Comparison of ENCODE assay signal across 21 cellular contexts in genomic region chr3:123755085-123755484, GRCh38.
A peak's percentile ranks its signal among the peaks of the same experiment; 100 is the strongest.
DNase-seq lines count a peak whose midpoint lies in the region; ATAC-seq, FAIRE-seq and TF ChIP-seq lines count a peak whose summit lies in the region.
"Had no signal": no experiment of that assay in that cellular context is flagged by ENCODE, and none has a peak within 500 bp of the region (broad histone marks: within the 10 kb centered on the region; RNA-seq: fewer than 3 reads in every experiment).

No MANE protein-coding gene starts in this region.

- peak; percentile 45 for FAIRE-seq in GM19239 (lab: Jason Lieb, UNC)

- H3K9ac ChIP-seq in liver (ENCODE audit: low read depth in 1 of 2, low read length in 2 of 2) = no peak overlapping the region
- H3K9ac ChIP-seq in stomach smooth muscle (ENCODE audit: low read length in 2 of 2) = no peak overlapping the region

- peak; percentile 63 to 70 for TF ChIP-seq RAD21 in liver (IDR thresholded peaks at IDR 0.05)

- intact Hi-C loops in body of pancreas (cut with DNase I) = no loop called here

- no peak for DNase-seq in GM19239 (ENCODE audit: insufficient read length, low spot score)
- DNase-seq in body of pancreas = peak; percentile 84 to 94 (median 92)
- DNase-seq in NCI-H82 (lab: John Stamatoyannopoulos, UW) = no peak
- DNase-seq in activated T-cell treated with anti-CD3 and anti-CD28 coated beads for 4 hours = no peak
- DNase-seq: activated CD8-positive, alpha-beta memory T cell treated with anti-CD3 and anti-CD28 coated beads, Interleukin-2, amount 50 U/mL, for 4 hours; activated naive CD4-positive, alpha-beta T cell treated with Interleukin-2 at 50 U/mL for 16 hours; BE2C; cortex of kidney; DND-41; immature natural killer cell; Kasumi-1; NCI-H1417 treated with DMSO at 0.1 percent for 48 hours; NCI-H345; occipital lobe; T-helper 17 cell; tibial artery had no signal

- H3K27ac ChIP-seq in body of pancreas (peak overlapping the region; percentile 11 to 76 (median 72)), liver (ENCODE audit: low read depth in 1 of 2, low read length in 2 of 2) (peak overlapping the region; percentile 61 to 71), stomach smooth muscle (ENCODE audit: low read length) (peak overlapping the region; percentile 41)

- WGBS in body of pancreas, 2 donors = 10 to 14% methylated on average over 3 of the region's 3 CpGs
- 21% methylated on average over 3 of the region's 3 CpGs for WGBS in liver

- H3K9me3 ChIP-seq in body of pancreas (no peaks in the 10 kb centered on the region), liver (ENCODE audit: control insufficient read depth in 4 of 4, low read length in 3 of 4) (no peaks in the 10 kb centered on the region), stomach smooth muscle (ENCODE audit: control insufficient read depth in 2 of 2, low read length in 2 of 2) (no peaks in the 10 kb centered on the region)
- H3K9me3 ChIP-seq: BE2C, tibial artery had no signal

- H3K27me3 ChIP-seq in body of pancreas (no peaks in the 10 kb centered on the region), liver (ENCODE audit: control insufficient read depth in 4 of 4, insufficient read depth in 4 of 4, low read length in 3 of 4) (no peaks in the 10 kb centered on the region), stomach smooth muscle (ENCODE audit: control insufficient read depth in 1 of 2, insufficient read depth in 2 of 2, low read length in 2 of 2) (no peaks in the 10 kb centered on the region)
- H3K27me3 ChIP-seq: BE2C, tibial artery had no signal

- ATAC-seq in body of pancreas (peak; percentile 97), GM19467 (IDR thresholded peaks at IDR 0.05; ENCODE audit: unreplicated experiment) (no peak), GM21515 (IDR thresholded peaks at IDR 0.05; ENCODE audit: unreplicated experiment) (no peak)
- ATAC-seq: activated CD4-positive, CD25-positive, alpha-beta regulatory T cell treated with anti-CD3 and anti-CD28 coated beads, Interleukin-2, amount 50 U/mL, for 24 hours; T-helper 17 cell had no signal

- H3K4me1 ChIP-seq in body of pancreas = peaks cover 51% of the 10 kb centered on the region
- peaks cover 28 to 90% (median 75%) of the 10 kb centered on the region in 4 donors for H3K4me1 ChIP-seq in liver (ENCODE audit: control insufficient read depth in 4 of 4, insufficient read depth in 4 of 4, low read length in 3 of 4)
- peaks cover 45% of the 10 kb centered on the region for H3K4me1 ChIP-seq in stomach smooth muscle (ENCODE audit: control insufficient read depth, insufficient read depth, low read length)
- H3K4me1 ChIP-seq: BE2C had no signal

- no peak overlapping the region for H3K4me3 ChIP-seq in body of pancreas
- H3K4me3 ChIP-seq in liver (ENCODE audit: low read depth in 1 of 3, low read length in 3 of 3) = peak overlapping the region in 1 of 3 donors; percentile 12
- H3K4me3 ChIP-seq in stomach smooth muscle (ENCODE audit: low read length in 2 of 2) = no peak overlapping the region
- H3K4me3 ChIP-seq: tibial artery had no signal

- no peak for TF ChIP-seq POLR2A in body of pancreas (IDR thresholded peaks at IDR 0.05)

- TF ChIP-seq CTCF in body of pancreas (IDR thresholded peaks at IDR 0.05) (peak in 4 of 7 experiments; percentile 23 to 32 (median 28)), liver (IDR thresholded peaks at IDR 0.05; ENCODE audit: low read depth, low read length, missing input control) (no peak)

- H3K36me3 ChIP-seq in body of pancreas (replicated peaks in 1 of 2; ENCODE audit: insufficient read depth in 1 of 2, low read depth in 2 of 2) (no peaks in the 10 kb centered on the region), liver (ENCODE audit: control insufficient read depth in 4 of 4, insufficient read depth in 3 of 4, low read depth in 1 of 4, low read length in 3 of 4) (no peaks in the 10 kb centered on the region), stomach smooth muscle (ENCODE audit: control insufficient read depth in 2 of 2, insufficient read depth in 2 of 2, low read length in 2 of 2) (no peaks in the 10 kb centered on the region)
- H3K36me3 ChIP-seq: BE2C, tibial artery had no signal

TF ChIP-seq in liver, 16 proteins besides CTCF, POLR2A, EP300 and RAD21:
- TF ChIP-seq HNF4G (IDR thresholded peaks at IDR 0.05) = peak; percentile 53
- TF ChIP-seq, protein P1, sequence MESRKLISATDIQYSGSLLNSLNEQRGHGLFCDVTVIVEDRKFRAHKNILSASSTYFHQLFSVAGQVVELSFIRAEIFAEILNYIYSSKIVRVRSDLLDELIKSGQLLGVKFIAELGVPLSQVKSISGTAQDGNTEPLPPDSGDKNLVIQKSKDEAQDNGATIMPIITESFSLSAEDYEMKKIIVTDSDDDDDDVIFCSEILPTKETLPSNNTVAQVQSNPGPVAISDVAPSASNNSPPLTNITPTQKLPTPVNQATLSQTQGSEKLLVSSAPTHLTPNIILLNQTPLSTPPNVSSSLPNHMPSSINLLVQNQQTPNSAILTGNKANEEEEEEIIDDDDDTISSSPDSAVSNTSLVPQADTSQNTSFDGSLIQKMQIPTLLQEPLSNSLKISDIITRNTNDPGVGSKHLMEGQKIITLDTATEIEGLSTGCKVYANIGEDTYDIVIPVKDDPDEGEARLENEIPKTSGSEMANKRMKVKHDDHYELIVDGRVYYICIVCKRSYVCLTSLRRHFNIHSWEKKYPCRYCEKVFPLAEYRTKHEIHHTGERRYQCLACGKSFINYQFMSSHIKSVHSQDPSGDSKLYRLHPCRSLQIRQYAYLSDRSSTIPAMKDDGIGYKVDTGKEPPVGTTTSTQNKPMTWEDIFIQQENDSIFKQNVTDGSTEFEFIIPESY (IDR thresholded peaks at IDR 0.05) = peak; percentile 73
- TF ChIP-seq HNF4A (conservative IDR thresholded peaks at IDR 0.05) = peak; percentile 77 to 78
- peak in 1 of 2 donors; percentile 36 for TF ChIP-seq EGR1 (IDR thresholded peaks at IDR 0.05; ENCODE audit: low read depth in 2 of 2)
- peak; percentile 23 for TF ChIP-seq FOXA2 (IDR thresholded peaks at IDR 0.05)
- peak; percentile 72 for TF ChIP-seq REST (IDR thresholded peaks at IDR 0.05)
- TF ChIP-seq GABPA (IDR thresholded peaks at IDR 0.05 in 1 of 2, conservative IDR thresholded peaks at IDR 0.05 in 1 of 2) = peak in 1 of 2 donors; percentile 23
- TF ChIP-seq SP1 (IDR thresholded peaks at IDR 0.05) = peak; percentile 92
- no peak for TF ChIP-seq NR2F2 (IDR thresholded peaks at IDR 0.05)
- peak; percentile 34 for TF ChIP-seq TAF1 (conservative IDR thresholded peaks at IDR 0.05)
- peak; percentile 73 for TF ChIP-seq MAX (IDR thresholded peaks at IDR 0.05)
- TF ChIP-seq JUND (IDR thresholded peaks at IDR 0.05) = peak; percentile 43 to 45
- TF ChIP-seq, protein P2, sequence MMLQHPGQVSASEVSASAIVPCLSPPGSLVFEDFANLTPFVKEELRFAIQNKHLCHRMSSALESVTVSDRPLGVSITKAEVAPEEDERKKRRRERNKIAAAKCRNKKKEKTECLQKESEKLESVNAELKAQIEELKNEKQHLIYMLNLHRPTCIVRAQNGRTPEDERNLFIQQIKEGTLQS (IDR thresholded peaks at IDR 0.05) = no peak
- TF ChIP-seq FOXA1 (IDR thresholded peaks at IDR 0.05) = peak; percentile 36
- TF ChIP-seq RXRA (IDR thresholded peaks at IDR 0.05) = peak; percentile 73 to 89
- TF ChIP-seq YY1 (IDR thresholded peaks at IDR 0.05) = peak; percentile 83

Comparison
In these comparisons a context has a peak if more than half of its experiments do, and no peak if none do; other contexts are left out.
1. DNase-seq: peak in body of pancreas (4 of 4); none in GM19239 (single experiment), NCI-H82 (single experiment) and activated T-cell treated with anti-CD3 and anti-CD28 coated beads for 4 hours (single experiment).
2. Peak in every context shown above with its lines, with median percentiles within 50 percentile points of each other: H3K27ac ChIP-seq.